Comparison of ENCODE assay signal across 27 cellular contexts in the genomic region with DNA sequence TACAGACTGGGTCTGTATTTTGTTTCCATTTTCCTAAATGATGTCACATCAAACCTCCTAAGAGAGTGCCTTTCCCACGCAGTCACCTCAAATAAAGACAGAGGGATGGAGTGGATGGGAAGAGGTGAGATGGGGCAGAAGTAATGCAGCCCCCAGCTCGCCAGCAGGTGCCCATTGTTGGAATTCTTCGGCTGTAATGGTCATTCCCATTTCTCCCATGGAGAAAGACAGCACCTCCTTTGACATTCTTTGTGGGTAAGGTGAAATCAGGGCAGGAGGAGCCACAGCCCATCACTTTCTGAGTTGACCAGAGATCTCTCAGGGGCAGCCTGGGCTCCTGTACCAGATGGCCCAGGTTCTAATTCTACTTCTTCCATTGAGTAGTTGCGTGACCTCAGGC.
"Had no signal": no experiment of that assay in that cellular context is flagged by ENCODE, and none has a peak within 500 bp of the region (broad histone marks: within the 10 kb centered on the region; RNA-seq: fewer than 3 reads in every experiment).

No MANE protein-coding gene starts in this region.

- H3K36me3 ChIP-seq: brain microvascular endothelial cell, esophagus squamous epithelium had no signal

- H3K4me1 ChIP-seq: gastroesophageal sphincter had no signal

- DNase-seq: activated CD4-positive, alpha-beta T cell treated with anti-CD3 and anti-CD28 coated beads for 1 hour; activated CD4-positive, alpha-beta T cell treated with anti-CD3 and anti-CD28 coated beads for 4 hours; activated CD4-positive, alpha-beta T cell treated with anti-CD3 and anti-CD28 coated beads, Interleukin-2, amount 10 ng/mL, durations not matched to agents 7 days and 5 days; activated CD4-positive, alpha-beta T cell treated with anti-CD3 and anti-CD28 coated beads, Interleukin-2, amount 50 U/mL, for 4 hours; activated CD8-positive, alpha-beta memory T cell treated with anti-CD3 and anti-CD28 coated beads for 24 hours; activated CD8-positive, alpha-beta T cell treated with anti-CD3 and anti-CD28 coated beads for 36 hours; activated effector memory CD4-positive, alpha-beta T cell treated with Interleukin-2 at 50 U/mL for 16 hours; activated gamma-delta T cell treated with Interleukin-2 at 50 U/mL for 16 hours; activated naive CD4-positive, alpha-beta T cell treated with anti-CD3 and anti-CD28 coated beads, Interleukin-2, amount 50 U/mL, for 16 hours; activated naive CD4-positive, alpha-beta T cell treated with Interleukin-2 at 50 U/mL for 16 hours; activated T-cell treated with anti-CD3 and anti-CD28 coated beads, Interleukin-2, amount 50 U/mL, for 4 hours; amniotic stem cell; anterior cingulate cortex; brain microvascular endothelial cell; cortex of kidney; dermis blood vessel endothelial cell; effector CD4-positive, alpha-beta T cell; effector memory CD8-positive, alpha-beta T cell; esophagus squamous epithelium; foreskin melanocyte; head of caudate nucleus; T-helper 2 cell had no signal

- ATAC-seq: activated CD8-positive, alpha-beta T cell treated with anti-CD3 and anti-CD28 coated beads for 36 hours; activated T-cell treated with anti-CD3 and anti-CD28 coated beads, Interleukin-2, amount 50 U/mL, for 4 hours; activated T-helper 17 cell treated with anti-CD3 and anti-CD28 coated beads, Interleukin-2, amount 50 U/mL, for 72 hours; effector memory CD8-positive, alpha-beta T cell; gastroesophageal sphincter had no signal

- H3K4me3 ChIP-seq: esophagus squamous epithelium, gastroesophageal sphincter had no signal

- H3K27ac Mint-ChIP-seq: activated CD4-positive, alpha-beta T cell treated with anti-CD3 and anti-CD28 coated beads, Interleukin-2, amount 10 ng/mL, durations not matched to agents 7 days and 5 days; activated CD8-positive, alpha-beta T cell treated with anti-CD3 and anti-CD28 coated beads for 36 hours; activated naive CD8-positive, alpha-beta T cell; activated T-helper 17 cell treated with anti-CD3 and anti-CD28 coated beads, Interleukin-2, amount 50 U/mL, for 72 hours; effector memory CD8-positive, alpha-beta T cell had no signal

- H3K9me3 ChIP-seq: esophagus squamous epithelium, gastroesophageal sphincter had no signal

- H3K4me1 Mint-ChIP-seq: activated CD4-positive, alpha-beta T cell treated with anti-CD3 and anti-CD28 coated beads, Interleukin-2, amount 10 ng/mL, durations not matched to agents 7 days and 5 days; activated T-helper 17 cell treated with anti-CD3 and anti-CD28 coated beads, Interleukin-2, amount 50 U/mL, for 72 hours; central memory CD8-positive, alpha-beta T cell had no signal

- H3K27me3 Mint-ChIP-seq: activated CD4-positive, alpha-beta T cell treated with anti-CD3 and anti-CD28 coated beads, Interleukin-2, amount 10 ng/mL, durations not matched to agents 7 days and 5 days had no signal

- H3K27me3 ChIP-seq: brain microvascular endothelial cell, esophagus squamous epithelium, gastroesophageal sphincter had no signal

- H3K36me3 Mint-ChIP-seq: activated naive CD8-positive, alpha-beta T cell had no signal

- H3K4me3 Mint-ChIP-seq: activated CD4-positive, alpha-beta T cell treated with anti-CD3 and anti-CD28 coated beads, Interleukin-2, amount 10 ng/mL, durations not matched to agents 7 days and 5 days; activated CD8-positive, alpha-beta T cell treated with anti-CD3 and anti-CD28 coated beads for 36 hours; activated naive CD8-positive, alpha-beta T cell; activated T-cell treated with anti-CD3 and anti-CD28 coated beads, Interleukin-2, amount 50 U/mL, for 4 hours; activated T-helper 17 cell treated with anti-CD3 and anti-CD28 coated beads, Interleukin-2, amount 50 U/mL, for 72 hours; central memory CD8-positive, alpha-beta T cell; effector memory CD8-positive, alpha-beta T cell had no signal

- H3K27ac ChIP-seq: brain microvascular endothelial cell, epithelial cell of prostate, esophagus squamous epithelium, gastroesophageal sphincter had no signal
